In genomic region chr16:85462405-85463227, GRCh38 we compare ENCODE assay signal across 8 cellular contexts.
DNase-seq lines count a peak whose midpoint lies in the region; ATAC-seq and TF ChIP-seq lines count a peak whose summit lies in the region.

No MANE protein-coding gene starts in this region.

- no peaks in the 10 kb centered on the region for H3K27me3 ChIP-seq in BE2C

- intact Hi-C loops in Right ventricle myocardium superior (cut with DNase I) = no loop called here

- DNase-seq in BE2C (peak; percentile 65), UCSD-AML1 (lab: John Stamatoyannopoulos, UW; ENCODE audit: unreplicated experiment) (peak; percentile 18), Right ventricle myocardium superior (peak; percentile 71), midbrain (lab: John Stamatoyannopoulos, UW) (no peak)
- peak; percentile 17 to 25 for DNase-seq in stimulated activated CD4-positive, alpha-beta T cell treated with anti-CD3 and anti-CD28 coated beads, Interleukin-1b, Interleukin-23, amount 100 ng/mL, for 4 hours (ENCODE audit: low read depth in 2 of 2)

- ATAC-seq in Right ventricle myocardium superior (ENCODE audit: poor library complexity) (peak; percentile 56), GM19324 (IDR thresholded peaks at IDR 0.05; ENCODE audit: low FRiP score, unreplicated experiment) (no peak), GM18858 (IDR thresholded peaks at IDR 0.05; ENCODE audit: unreplicated experiment) (no peak)

- peak overlapping the region; percentile 70 for H3K27ac ChIP-seq in KOPT-K1 (ENCODE audit: low read depth, low read length, poor library complexity, severe bottlenecking)

- H3K4me1 ChIP-seq in BE2C = peaks cover 59% of the 10 kb centered on the region

- H3K4me3 ChIP-seq in BE2C (ENCODE audit: low read depth, low read length) = peak overlapping the region; percentile 51

- no peak for TF ChIP-seq CTCF in BE2C (IDR thresholded peaks at IDR 0.05; ENCODE audit: low read depth, low read length)

- no peaks in the 10 kb centered on the region for H3K9me3 ChIP-seq in BE2C
- no peaks in the 10 kb centered on the region for H3K9me3 ChIP-seq in KOPT-K1 (ENCODE audit: insufficient read depth, low read length, poor library complexity, severe bottlenecking)

- H3K36me3 ChIP-seq in BE2C (0 out of 2 replicates have a peak, but pooled peaks cover 4% of the 10 kb centered on the region), KOPT-K1 (ENCODE audit: insufficient read depth, low read length) (no peaks in the 10 kb centered on the region)
